11 cellular contexts compared by ENCODE assay signal in the genomic region with DNA sequence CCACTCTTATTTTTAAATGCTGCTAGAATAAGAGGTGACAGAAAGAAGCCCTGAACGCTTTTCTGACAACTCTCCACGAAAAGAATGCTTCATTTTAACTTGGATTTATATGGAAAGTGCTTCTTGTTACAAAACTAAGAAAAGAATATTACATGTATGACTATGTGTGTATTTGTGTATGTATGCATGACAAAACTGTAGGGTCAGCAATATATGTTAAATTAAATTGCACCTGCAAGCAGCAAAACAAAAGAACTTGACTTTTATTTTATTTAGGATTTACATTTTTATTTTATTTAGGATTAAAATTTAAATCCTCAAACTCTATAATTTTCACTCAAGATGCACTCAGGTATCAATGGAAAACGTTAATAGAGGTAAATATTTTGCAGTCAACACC.
"Had no signal": no experiment of that assay in that cellular context is flagged by ENCODE, and none has a peak within 500 bp of the region (broad histone marks: within the 10 kb centered on the region; RNA-seq: fewer than 3 reads in every experiment).

No MANE protein-coding gene starts in this region.

- ATAC-seq: GM23338, HCT116 had no signal

- FAIRE-seq: H1, H54 had no signal

- DNase-seq: GM23248, GOT3, H7, H9, HCEC 1CT, HFFc6 had no signal

- H3K4me2 ChIP-seq: GM23338 had no signal

- H3K9ac ChIP-seq: GM23248 had no signal

- H3K36me3 ChIP-seq: HAP-1 had no signal

- H3K27ac ChIP-seq: GM23248 had no signal

- H3K4me3 ChIP-seq: GM23248, GM23338, HAP-1 had no signal

- H2AFZ ChIP-seq: GM23248, GM23338 had no signal
